16 cellular contexts compared by ENCODE assay signal in the genomic region with DNA sequence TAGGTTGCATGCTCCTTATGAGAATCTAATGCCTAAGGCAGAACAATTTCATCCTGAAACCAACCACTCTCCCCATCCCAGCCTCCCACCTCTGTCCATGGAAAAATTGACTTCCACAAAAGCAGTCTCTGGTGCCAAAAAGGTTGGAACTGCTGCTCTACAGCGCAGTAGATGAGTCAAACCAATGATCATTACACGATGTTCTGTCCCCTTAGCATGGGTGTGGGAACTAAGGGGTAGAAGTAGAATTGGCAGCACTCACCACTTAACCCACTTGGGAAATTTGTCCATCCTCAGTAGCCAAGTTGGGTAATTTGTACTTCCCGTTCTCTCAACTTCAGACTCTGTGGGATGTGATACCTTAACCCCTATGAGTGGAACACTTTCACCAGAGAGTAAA.
"Had no signal": no experiment of that assay in that cellular context is flagged by ENCODE, and none has a peak within 500 bp of the region (broad histone marks: within the 10 kb centered on the region; RNA-seq: fewer than 3 reads in every experiment).

No MANE protein-coding gene starts in this region.

- DNase-seq: activated naive CD4-positive, alpha-beta T cell treated with anti-CD3 and anti-CD28 coated beads, Interleukin-2, amount 10 ng/mL, durations not matched to agents 7 days and 5 days; activated T-cell treated with anti-CD3 and anti-CD28 coated beads, Interleukin-2, amount 50 U/mL, for 1 hour; central memory CD4-positive, alpha-beta T cell; colonic mucosa; effector CD8-positive, alpha-beta T cell; esophagus squamous epithelium; hypothalamus; kidney; left lung; mesenchymal stem cell; naive thymus-derived CD8-positive, alpha-beta T cell; pancreas; small intestine; stimulated activated CD4-positive, alpha-beta T cell treated with anti-CD3 and anti-CD28 coated beads, Interleukin-4, amount 100 ng/mL, for 24 hours; stimulated activated naive CD4-positive, alpha-beta T cell treated with Interleukin-2 at 50 U/mL for 16 hours; trophoblast cell had no signal

- H3K27ac ChIP-seq: colonic mucosa, esophagus squamous epithelium, left lung, pancreas had no signal

- H3K9me3 ChIP-seq: colonic mucosa, esophagus squamous epithelium, left lung, pancreas had no signal

- H3K36me3 Mint-ChIP-seq: activated naive CD4-positive, alpha-beta T cell treated with anti-CD3 and anti-CD28 coated beads, Interleukin-2, amount 10 ng/mL, durations not matched to agents 7 days and 5 days; naive thymus-derived CD8-positive, alpha-beta T cell had no signal

- ATAC-seq: left lung; naive thymus-derived CD8-positive, alpha-beta T cell had no signal

- H3K4me1 Mint-ChIP-seq: activated naive CD4-positive, alpha-beta T cell treated with anti-CD3 and anti-CD28 coated beads, Interleukin-2, amount 10 ng/mL, durations not matched to agents 7 days and 5 days; naive thymus-derived CD8-positive, alpha-beta T cell had no signal

- H3K4me3 Mint-ChIP-seq: activated naive CD4-positive, alpha-beta T cell treated with anti-CD3 and anti-CD28 coated beads, Interleukin-2, amount 10 ng/mL, durations not matched to agents 7 days and 5 days; naive thymus-derived CD8-positive, alpha-beta T cell had no signal

- H3K27me3 ChIP-seq: colonic mucosa, esophagus squamous epithelium, left lung, pancreas had no signal

- H3K27ac Mint-ChIP-seq: activated naive CD4-positive, alpha-beta T cell treated with anti-CD3 and anti-CD28 coated beads, Interleukin-2, amount 10 ng/mL, durations not matched to agents 7 days and 5 days; naive thymus-derived CD8-positive, alpha-beta T cell had no signal

- H3K9me3 Mint-ChIP-seq: activated naive CD4-positive, alpha-beta T cell treated with anti-CD3 and anti-CD28 coated beads, Interleukin-2, amount 10 ng/mL, durations not matched to agents 7 days and 5 days had no signal

- H3K36me3 ChIP-seq: colonic mucosa, esophagus squamous epithelium, left lung, pancreas had no signal

- H3K4me1 ChIP-seq: colonic mucosa, esophagus squamous epithelium, left lung, pancreas had no signal

- H3K4me3 ChIP-seq: colonic mucosa, esophagus squamous epithelium, left lung, pancreas had no signal
